8 cellular contexts compared by ENCODE assay signal in the genomic region with DNA sequence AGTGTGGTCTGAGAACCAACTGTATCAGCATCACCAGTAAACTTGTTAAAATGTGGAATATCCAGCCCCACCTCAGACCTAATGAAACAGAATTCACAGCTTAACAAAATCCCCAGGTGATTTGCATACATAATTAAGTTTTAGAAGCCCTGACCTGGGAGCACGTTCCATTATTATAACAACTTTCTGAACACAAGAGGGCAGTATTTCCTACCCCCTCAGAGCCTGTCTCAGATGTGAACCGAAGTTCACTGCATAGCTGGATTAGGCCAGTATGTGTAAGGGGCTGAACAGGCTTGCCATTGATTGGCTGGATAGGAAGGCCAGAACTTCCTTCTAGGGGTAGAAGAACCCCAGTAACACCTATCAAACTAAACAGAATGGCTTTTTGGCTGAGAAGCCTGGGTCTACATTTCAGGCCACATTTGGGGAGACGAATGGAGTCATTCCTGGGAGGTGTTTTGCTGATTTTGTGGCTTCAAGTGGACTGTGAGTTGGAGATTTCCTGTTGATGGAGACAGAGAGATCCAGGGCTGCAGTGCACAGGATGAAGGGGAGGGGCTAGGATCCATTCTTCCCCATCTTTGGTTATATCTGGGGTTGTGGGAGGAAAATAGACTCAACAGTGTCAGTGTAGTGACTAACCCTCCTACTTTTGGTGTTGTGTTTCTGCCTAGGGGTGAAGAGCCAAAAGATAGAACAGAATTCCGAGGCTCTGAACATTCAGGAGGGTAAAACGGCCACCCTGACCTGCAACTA.
DNase-seq lines count a peak whose midpoint lies in the region; ATAC-seq and TF ChIP-seq lines count a peak whose summit lies in the region.

No MANE protein-coding gene starts in this region.

- no peaks in the 10 kb centered on the region for H3K4me1 ChIP-seq in right lobe of liver

- peaks cover 4% of the 10 kb centered on the region for H3K4me1 Mint-ChIP-seq in activated T-helper 2 cell treated with anti-CD3 and anti-CD28 coated beads, Interferon-gamma antibody, Interleukin-2, Interleukin-4, amounts not matched to agents 10 μg/mL and 5 μg/mL and 100 μg/mL, durations not matched to agents 14 hours and 24 hours and 36 hours (ENCODE audit: low read depth)

- H3K9me3 Mint-ChIP-seq in activated T-helper 2 cell treated with anti-CD3 and anti-CD28 coated beads, Interferon-gamma antibody, Interleukin-2, Interleukin-4, amounts not matched to agents 10 μg/mL and 5 μg/mL and 100 μg/mL, durations not matched to agents 14 hours and 24 hours and 36 hours = no peaks in the 10 kb centered on the region

- H3K27ac Mint-ChIP-seq in activated T-helper 2 cell treated with anti-CD3 and anti-CD28 coated beads, Interferon-gamma antibody, Interleukin-2, Interleukin-4, amounts not matched to agents 10 μg/mL and 5 μg/mL and 100 μg/mL, durations not matched to agents 14 hours and 24 hours and 36 hours = peak overlapping the region; percentile 6

- H3K4me3 Mint-ChIP-seq in activated T-helper 2 cell treated with anti-CD3 and anti-CD28 coated beads, Interferon-gamma antibody, Interleukin-2, Interleukin-4, amounts not matched to agents 10 μg/mL and 5 μg/mL and 100 μg/mL, durations not matched to agents 14 hours and 24 hours and 36 hours (ENCODE audit: low read depth) = peak overlapping the region; percentile 67

- 20% methylated on average over 5 of the region's 5 CpGs for WGBS in right lobe of liver (ENCODE audit: insufficient coverage, low coverage, low lambda C conversion rate, missing lambda C conversion rate)
- WGBS in lower leg skin, 2 donors = 47% methylated on average over 5 of the region's 5 CpGs

- H3K27ac ChIP-seq in right lobe of liver = no peak overlapping the region

- no peaks in the 10 kb centered on the region for H3K36me3 Mint-ChIP-seq in activated T-helper 2 cell treated with anti-CD3 and anti-CD28 coated beads, Interferon-gamma antibody, Interleukin-2, Interleukin-4, amounts not matched to agents 10 μg/mL and 5 μg/mL and 100 μg/mL, durations not matched to agents 14 hours and 24 hours and 36 hours (ENCODE audit: low read depth)

- peaks cover 10% of the 10 kb centered on the region for H3K27me3 Mint-ChIP-seq in activated T-helper 2 cell treated with anti-CD3 and anti-CD28 coated beads, Interferon-gamma antibody, Interleukin-2, Interleukin-4, amounts not matched to agents 10 μg/mL and 5 μg/mL and 100 μg/mL, durations not matched to agents 14 hours and 24 hours and 36 hours (ENCODE audit: low read depth)

- in situ Hi-C loops in ACHN (cut with HindIII; ENCODE audit: low pct_ligation_motif_present, low pct_unique_long_range_greater_than_20kb, low sequenced_read_pairs) = no loop called here

- ATAC-seq in right lobe of liver = peak; percentile 33 to 63 (median 45)

- H3K4me3 ChIP-seq in GM12865 (ENCODE audit: low read depth, low read length) (no peak overlapping the region), right lobe of liver (no peak overlapping the region), lower leg skin (ENCODE audit: low read depth, poor library complexity, severe bottlenecking) (no peak overlapping the region)

- H3K27me3 ChIP-seq in right lobe of liver = no peaks in the 10 kb centered on the region

- TF ChIP-seq POLR2A in right lobe of liver (IDR thresholded peaks at IDR 0.05) = no peak
- no peak for TF ChIP-seq POLR2A in lower leg skin (IDR thresholded peaks at IDR 0.05)

- intact Hi-C loops in activated T-helper 2 cell treated with anti-CD3 and anti-CD28 coated beads, Interferon-gamma antibody, Interleukin-2, Interleukin-4, amounts not matched to agents 10 μg/mL and 5 μg/mL and 100 μg/mL, durations not matched to agents 14 hours and 24 hours and 36 hours (cut with micrococcal nuclease) = loop anchor here (5.0 kb wide), 1 partner anchor 789 kb away; no protein-coding TSS in a partner anchor
- intact Hi-C loops in right lobe of liver (cut with DNase I) (no loop called here), lower leg skin (cut with DNase I; ENCODE audit: low total_unique reads) (no loop called here)

- TF ChIP-seq CTCF in GM12865 (IDR thresholded peaks at IDR 0.05; ENCODE audit: insufficient read depth, low read depth, low read length, missing control alignments) = peak; percentile 38
- peak in 3 of 4 donors; percentile 28 to 53 (median 33) for TF ChIP-seq CTCF in right lobe of liver (IDR thresholded peaks at IDR 0.05)
- TF ChIP-seq CTCF in lower leg skin (IDR thresholded peaks at IDR 0.05) = no peak

- H3K36me3 ChIP-seq in right lobe of liver = no peaks in the 10 kb centered on the region

- H3K9me3 ChIP-seq in right lobe of liver = no peaks in the 10 kb centered on the region

- DNase-seq in ACHN = peak; percentile 30
- DNase-seq in GM12865 (ENCODE audit: low read depth) = peak; percentile 24
- peak; percentile 75 for DNase-seq in NAMALWA (ENCODE audit: low spot score)
- no peak for DNase-seq in activated T-helper 2 cell treated with anti-CD3 and anti-CD28 coated beads, Interferon-gamma antibody, Interleukin-2, Interleukin-4, amounts not matched to agents 10 μg/mL and 5 μg/mL and 100 μg/mL, durations not matched to agents 14 hours and 24 hours and 36 hours (ENCODE audit: low spot score)
- DNase-seq in right lobe of liver = no peak
- no peak for DNase-seq in lower leg skin (ENCODE audit: low spot score in 2 of 2)
- no peak for DNase-seq in AG20443 (ENCODE audit: low spot score)
- DNase-seq in NCI-H1436 treated with DMSO at 0.1 percent for 48 hours (lab: John Stamatoyannopoulos, UW) = no peak

Comparison
In these comparisons a context has a peak if more than half of its experiments do, and no peak if none do; other contexts are left out.
1. DNase-seq: peak in ACHN (single experiment), GM12865 (single experiment) and NAMALWA (single experiment); none in activated T-helper 2 cell treated with anti-CD3 and anti-CD28 coated beads, Interferon-gamma antibody, Interleukin-2, Interleukin-4, amounts not matched to agents 10 μg/mL and 5 μg/mL and 100 μg/mL, durations not matched to agents 14 hours and 24 hours and 36 hours (single experiment), right lobe of liver (0 of 3), lower leg skin (0 of 2), AG20443 (single experiment) and NCI-H1436 treated with DMSO at 0.1 percent for 48 hours (single experiment).
2. CTCF ChIP-seq: peak in GM12865 (single experiment) and right lobe of liver (3 of 4); none in lower leg skin (0 of 3).